In the genomic region with DNA sequence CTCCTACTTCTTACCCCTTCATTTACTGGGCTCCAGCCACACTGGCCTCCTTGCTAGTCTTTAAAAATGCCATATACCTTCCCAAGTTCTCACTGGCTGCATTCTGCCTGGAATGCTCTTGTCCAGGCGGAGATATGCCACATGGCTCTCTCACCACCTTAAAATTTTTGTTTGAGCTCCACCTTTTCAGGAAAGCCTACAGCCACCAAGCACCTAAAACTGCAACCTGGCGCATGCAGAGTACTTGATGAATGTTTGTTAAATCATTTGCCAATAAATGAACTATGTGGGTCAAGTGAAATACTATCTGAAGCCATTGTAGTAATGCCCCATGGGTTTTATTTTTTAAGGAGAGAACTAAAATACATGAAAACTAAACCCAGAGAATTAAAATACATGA, we compare ENCODE assay signal across 15 cellular contexts. TPM values are rescaled to one million over a fixed set of nuclear protein-coding genes. Genes with fewer than 3 reads are reported as not detected.
A peak's percentile ranks its signal among the peaks of the same experiment; 100 is the strongest.
DNase-seq lines count a peak whose midpoint lies in the region; ATAC-seq and TF ChIP-seq lines count a peak whose summit lies in the region.
"Had no signal": no experiment of that assay in that cellular context is flagged by ENCODE, and none has a peak within 500 bp of the region (broad histone marks: within the 10 kb centered on the region; RNA-seq: fewer than 3 reads in every experiment).

No MANE protein-coding gene starts in this region.

- H3K27ac Mint-ChIP-seq in activated CD4-positive, alpha-beta T cell treated with anti-CD3 and anti-CD28 coated beads, Interleukin-2, amount 10 ng/mL, durations not matched to agents 24 days and 14 days: peak overlapping the region; percentile 20
- peak overlapping the region; percentile 67 for H3K27ac Mint-ChIP-seq in CD4-positive, alpha-beta T cell
- H3K27ac Mint-ChIP-seq in T-helper 17 cell: peak overlapping the region; percentile 94
- no peak overlapping the region for H3K27ac Mint-ChIP-seq in stimulated activated naive B cell treated with anti-CD40 and anti-IgM and Interleukin-4, amounts not matched to agents 10 μg/mL and 1 μg/mL and 100 μg/mL, for 72 hours
- H3K27ac Mint-ChIP-seq: HFFc6 had no signal

- H3K4me1 Mint-ChIP-seq in activated CD4-positive, alpha-beta T cell treated with anti-CD3 and anti-CD28 coated beads, Interleukin-2, amount 10 ng/mL, durations not matched to agents 24 days and 14 days: peaks cover 55% of the 10 kb centered on the region
- peaks cover 67% of the 10 kb centered on the region for H3K4me1 Mint-ChIP-seq in CD4-positive, alpha-beta T cell (ENCODE audit: low read depth)
- H3K4me1 Mint-ChIP-seq in T-helper 17 cell: peaks cover 53% of the 10 kb centered on the region
- H3K4me1 Mint-ChIP-seq in stimulated activated naive B cell treated with anti-CD40 and anti-IgM and Interleukin-4, amounts not matched to agents 10 μg/mL and 1 μg/mL and 100 μg/mL, for 72 hours: peaks cover 21 to 35% of the 10 kb centered on the region in 2 donors

- TF ChIP-seq CTCF in CD4-positive, alpha-beta T cell (IDR thresholded peaks at IDR 0.05): no peak
- no peak for TF ChIP-seq CTCF in left lung (IDR thresholded peaks at IDR 0.05)

- H3K9me3 Mint-ChIP-seq in activated CD4-positive, alpha-beta T cell treated with anti-CD3 and anti-CD28 coated beads, Interleukin-2, amount 10 ng/mL, durations not matched to agents 24 days and 14 days: no peaks in the 10 kb centered on the region
- no peaks in the 10 kb centered on the region for H3K9me3 Mint-ChIP-seq in CD4-positive, alpha-beta T cell
- H3K9me3 Mint-ChIP-seq in stimulated activated naive B cell treated with anti-CD40 and anti-IgM and Interleukin-4, amounts not matched to agents 10 μg/mL and 1 μg/mL and 100 μg/mL, for 72 hours: no peaks in the 10 kb centered on the region
- H3K9me3 Mint-ChIP-seq: HFFc6 had no signal

- H3K27me3 Mint-ChIP-seq in activated CD4-positive, alpha-beta T cell treated with anti-CD3 and anti-CD28 coated beads, Interleukin-2, amount 10 ng/mL, durations not matched to agents 24 days and 14 days: no peaks in the 10 kb centered on the region
- no peaks in the 10 kb centered on the region for H3K27me3 Mint-ChIP-seq in CD4-positive, alpha-beta T cell
- no peaks in the 10 kb centered on the region for H3K27me3 Mint-ChIP-seq in T-helper 17 cell
- H3K27me3 Mint-ChIP-seq in stimulated activated naive B cell treated with anti-CD40 and anti-IgM and Interleukin-4, amounts not matched to agents 10 μg/mL and 1 μg/mL and 100 μg/mL, for 72 hours: no peaks in the 10 kb centered on the region

- no peak overlapping the region for H3K27ac ChIP-seq in CD4-positive, alpha-beta T cell (ENCODE audit: low read depth, low read length)
- no peak overlapping the region for H3K27ac ChIP-seq in left lung
- H3K27ac ChIP-seq: BLaER1 had no signal

- no peak for ATAC-seq in CD4-positive, alpha-beta T cell (ENCODE audit: poor library complexity)
- no peak for ATAC-seq in T-helper 17 cell
- ATAC-seq in left lung: peak; percentile 80
- ATAC-seq in stimulated activated naive B cell treated with anti-CD40 and anti-IgM and Interleukin-4, amounts not matched to agents 10 μg/mL and 1 μg/mL and 100 μg/mL, for 72 hours (replicated peaks): no peak

- H3K9me3 ChIP-seq in CD4-positive, alpha-beta T cell (ENCODE audit: control insufficient read depth, low read length): no peaks in the 10 kb centered on the region
- H3K9me3 ChIP-seq in T-helper 17 cell (ENCODE audit: control insufficient read depth, low read length, poor library complexity, severe bottlenecking) (no peaks in the 10 kb centered on the region), left lung (no peaks in the 10 kb centered on the region)
- H3K9me3 ChIP-seq: BLaER1 had no signal

- H3K4me3 Mint-ChIP-seq in activated CD4-positive, alpha-beta T cell treated with anti-CD3 and anti-CD28 coated beads, Interleukin-2, amount 10 ng/mL, durations not matched to agents 24 days and 14 days: no peak overlapping the region
- no peak overlapping the region for H3K4me3 Mint-ChIP-seq in CD4-positive, alpha-beta T cell
- H3K4me3 Mint-ChIP-seq in T-helper 17 cell: peak overlapping the region; percentile 57
- H3K4me3 Mint-ChIP-seq in stimulated activated naive B cell treated with anti-CD40 and anti-IgM and Interleukin-4, amounts not matched to agents 10 μg/mL and 1 μg/mL and 100 μg/mL, for 72 hours: no peak overlapping the region
- H3K4me3 Mint-ChIP-seq: HFFc6 had no signal

- H3K27me3 ChIP-seq in CD4-positive, alpha-beta T cell (ENCODE audit: control insufficient read depth, insufficient read depth, low read length): no peaks in the 10 kb centered on the region
- no peaks in the 10 kb centered on the region for H3K27me3 ChIP-seq in left lung
- H3K27me3 ChIP-seq: BLaER1 had no signal

- intact Hi-C loops in activated CD4-positive, alpha-beta T cell treated with anti-CD3 and anti-CD28 coated beads, Interleukin-2, amount 10 ng/mL, durations not matched to agents 24 days and 14 days (cut with micrococcal nuclease): no loop called here
- intact Hi-C loops in CD4-positive, alpha-beta T cell (cut with DNase I, micrococcal nuclease): no loop called here
- intact Hi-C loops in left lung (cut with DNase I): no loop called here

- CTCF ChIA-PET in CD4-positive, alpha-beta T cell (lab: Charles Lee): interaction anchor here (0.6 kb wide), 1 partner anchor 32 kb away, joined by 3 read pairs; no protein-coding TSS in a partner anchor

- no peaks in the 10 kb centered on the region for H3K4me1 ChIP-seq in left lung
- H3K4me1 ChIP-seq: BLaER1 had no signal

- H3K36me3 ChIP-seq in left lung: peaks cover 0 to 41% of the 10 kb centered on the region in 2 donors

- DNase-seq in activated CD4-positive, alpha-beta T cell treated with anti-CD3 and anti-CD28 coated beads, Interleukin-2, amount 10 ng/mL, durations not matched to agents 24 days and 14 days: peak; percentile 30
- no peak for DNase-seq in activated CD4-positive, alpha-beta T cell treated with anti-CD3 and anti-CD28 coated beads, Interleukin-2, amount 50 U/mL, for 1 hour
- DNase-seq in CD4-positive, alpha-beta T cell: no peak
- no peak for DNase-seq in T-helper 17 cell
- no peak for DNase-seq in left lung
- no peak for DNase-seq in stimulated activated naive B cell treated with anti-CD40 and anti-IgM and Interleukin-4, amounts not matched to agents 10 μg/mL and 1 μg/mL and 100 μg/mL, for 72 hours
- no peak for DNase-seq in occipital lobe (lab: John Stamatoyannopoulos, UW)
- DNase-seq in SIG-M5 treated with dmso at 0.1 percent for 504 hours (lab: John Stamatoyannopoulos, UW; ENCODE audit: unreplicated experiment): no peak
- DNase-seq: 8988T, AML-193, DND-41, GDM1, HCEC 1CT, HFFc6 had no signal

- H3K36me3 Mint-ChIP-seq in activated CD4-positive, alpha-beta T cell treated with anti-CD3 and anti-CD28 coated beads, Interleukin-2, amount 10 ng/mL, durations not matched to agents 24 days and 14 days (ENCODE audit: low read depth): peaks cover 49% of the 10 kb centered on the region
- peaks cover 21% of the 10 kb centered on the region for H3K36me3 Mint-ChIP-seq in CD4-positive, alpha-beta T cell (ENCODE audit: low read depth)
- H3K36me3 Mint-ChIP-seq in T-helper 17 cell (ENCODE audit: low read depth): peaks cover 9% of the 10 kb centered on the region
- H3K36me3 Mint-ChIP-seq in stimulated activated naive B cell treated with anti-CD40 and anti-IgM and Interleukin-4, amounts not matched to agents 10 μg/mL and 1 μg/mL and 100 μg/mL, for 72 hours: peaks cover 42 to 62% of the 10 kb centered on the region in 2 donors

- POLR2A ChIA-PET in CD4-positive, alpha-beta T cell (lab: Charles Lee): interaction anchor here (1.2 kb wide), 1 partner anchor 18 kb away, joined by 4 read pairs; no protein-coding TSS in a partner anchor

- no peak overlapping the region for H3K4me3 ChIP-seq in left lung
- H3K4me3 ChIP-seq: BLaER1 had no signal

RNA-seq across cellular contexts. Expression of a gene that starts 54.3 kb away (rescaled TPM):
- total RNA-seq in activated CD4-positive, alpha-beta T cell treated with anti-CD3 and anti-CD28 coated beads, Interleukin-2, amount 10 ng/mL, durations not matched to agents 24 days and 14 days: 47.4 and 51.4 TPM in 2 replicates
- total RNA-seq in CD4-positive, alpha-beta T cell: 10 to 100 TPM; 20.1 to 22.8 TPM
- 10 to 100 TPM; 29.8 to 37.3 TPM for total RNA-seq in T-helper 17 cell
- total RNA-seq in left lung: 10 to 100 TPM; 90.1 to 93.4 TPM
- total RNA-seq in occipital lobe: 15.9 TPM

RNA-seq across cellular contexts. Expression of a gene that starts 54.3 kb away (rescaled TPM):
- total RNA-seq in activated CD4-positive, alpha-beta T cell treated with anti-CD3 and anti-CD28 coated beads, Interleukin-2, amount 10 ng/mL, durations not matched to agents 24 days and 14 days: 14.0 and 15.5 TPM in 2 replicates
- 1 to 10 TPM; 8.5 TPM for total RNA-seq in CD4-positive, alpha-beta T cell
- total RNA-seq in T-helper 17 cell: 10 to 100 TPM; 13.6 to 15.0 TPM
- total RNA-seq in left lung: 10 to 100 TPM; 14.4 to 18.7 TPM
- 5.6 TPM for total RNA-seq in occipital lobe
